Comparison of ENCODE assay signal across 12 cellular contexts in the genomic region with DNA sequence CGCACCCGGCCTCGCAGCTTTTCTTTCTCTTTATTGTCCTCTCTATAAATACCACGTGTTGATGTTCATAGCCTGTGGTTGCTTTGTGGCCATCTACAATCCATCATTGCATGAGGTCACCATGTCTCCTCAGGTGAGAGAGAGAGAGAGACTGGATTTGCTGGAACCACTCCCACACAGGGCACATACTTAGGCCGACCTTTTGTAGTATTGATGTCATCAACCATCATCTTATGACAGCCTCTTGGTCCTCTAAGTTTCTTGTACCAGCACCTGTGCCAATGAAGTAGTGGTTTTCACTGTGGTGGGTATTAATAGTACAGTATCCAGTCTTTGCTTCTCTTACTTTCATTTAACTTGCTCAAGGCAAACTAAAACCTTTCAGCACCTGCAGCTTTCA. TPM values are rescaled to one million over a fixed set of nuclear protein-coding genes. Genes with fewer than 3 reads are reported as not detected.
DNase-seq lines count a peak whose midpoint lies in the region; ATAC-seq, FAIRE-seq and TF ChIP-seq lines count a peak whose summit lies in the region.
"Had no signal": no experiment of that assay in that cellular context is flagged by ENCODE, and none has a peak within 500 bp of the region (broad histone marks: within the 10 kb centered on the region; RNA-seq: fewer than 3 reads in every experiment).

No MANE protein-coding gene starts in this region.

- no peak for TF ChIP-seq POLR2A in GM12878 (IDR thresholded peaks at IDR 0.05; ENCODE audit: low read depth, low read length)

- H2AK5ac ChIP-seq in trophoblast cell (ENCODE audit: low read length): no peak overlapping the region

- H3K79me2 ChIP-seq in GM12878 (ENCODE audit: control insufficient read depth, insufficient read depth, low read length) (no peaks in the 10 kb centered on the region), trophoblast cell (ENCODE audit: control insufficient read depth, insufficient read depth, low read length, poor library complexity) (no peaks in the 10 kb centered on the region)

- no peak overlapping the region for H3K14ac ChIP-seq in trophoblast cell (ENCODE audit: low read length)

- SMC1A ChIA-PET in GM12878 (lab: Charles Lee; ENCODE audit: uncharacterized antibody, unreplicated experiment): interaction anchor here (0.6 to 1.0 kb wide), 3 partner anchors 39 to 1305 kb away, joined by 3 to 4 read pairs (median 3); no protein-coding TSS in a partner anchor

- in situ Hi-C loops in GM12878 (cut with MboI): no loop called here

- H4K12ac ChIP-seq in trophoblast cell (ENCODE audit: low read depth, low read length): no peak overlapping the region

- intact Hi-C loops in GM12878 (cut with micrococcal nuclease; ENCODE audit: unreplicated experiment): no loop called here

- RAD21 ChIA-PET in GM12878 (lab: Charles Lee; ENCODE audit: unreplicated experiment): no interaction called here

- H3K4me2 ChIP-seq in GM12878 (ENCODE audit: control insufficient read depth, insufficient read depth) (no peak overlapping the region), trophoblast cell (ENCODE audit: low read length) (no peak overlapping the region)

- H2BK5ac ChIP-seq in trophoblast cell (ENCODE audit: low read depth, low read length, poor library complexity): peak overlapping the region; percentile 15

- H3K9me3 ChIP-seq in GM12878 (replicated peaks; ENCODE audit: control insufficient read depth, insufficient read depth, low read length) (no peaks in the 10 kb centered on the region), trophoblast cell (ENCODE audit: insufficient read depth, low read depth, low read length) (no peaks in the 10 kb centered on the region)

- no peak overlapping the region for H3K23ac ChIP-seq in trophoblast cell (ENCODE audit: low read length)

- H2BK12ac ChIP-seq in trophoblast cell (ENCODE audit: low read length): no peak overlapping the region

- no peak overlapping the region for H3K4ac ChIP-seq in trophoblast cell (ENCODE audit: low read depth, low read length)

- no peak for TF ChIP-seq EP300 in GM12878 (IDR thresholded peaks at IDR 0.05; ENCODE audit: borderline replicate concordance in 1 of 2, control insufficient read depth in 1 of 2, low read depth in 2 of 2, low read length in 2 of 2)

- POLR2A ChIA-PET in GM12878 (lab: Charles Lee): no interaction called here

- H2BK120ac ChIP-seq in trophoblast cell (ENCODE audit: insufficient read depth, low read length, poor library complexity): no peak overlapping the region

- CTCF ChIA-PET in GM12878 (lab: Yijun Ruan, JAX): interaction anchor here (0.8 to 1.6 kb wide), 5 partner anchors 12 to 102 kb away, joined by 3 to 4 read pairs (median 4); no protein-coding TSS in a partner anchor

- no TSS peak for BruUV-seq in GM12878 (replicated peaks; lab: Mats Ljungman, UMichigan)

- peaks cover 10% of the 10 kb centered on the region for H3K79me1 ChIP-seq in trophoblast cell (ENCODE audit: low read length)

- no peak overlapping the region; the same call in 1 of the 2 replicates for H3K4me3 ChIP-seq in GM12878
- no peak overlapping the region for H3K4me3 ChIP-seq in trophoblast cell (ENCODE audit: low read depth, low read length)

- DNase-seq in GM12878 (ENCODE audit: low read depth, low spot score) (peak; percentile 32), trophoblast cell (peak; percentile 72 to 82), OCI-M2 (lab: John Stamatoyannopoulos, UW; ENCODE audit: unreplicated experiment) (no peak), medulla oblongata (ENCODE audit: extremely low spot score) (no peak), middle frontal gyrus (ENCODE audit: extremely low spot score, low spot score) (no peak)
- DNase-seq: effector memory CD4-positive, alpha-beta T cell; KBM-7; NCI-H446 treated with DMSO at 0.1 percent for 48 hours had no signal

- H4K20me1 ChIP-seq in GM12878 (ENCODE audit: control insufficient read depth, insufficient read depth): no peaks in the 10 kb centered on the region

- TF ChIP-seq RAD21 in GM12878 (IDR thresholded peaks at IDR 0.05; ENCODE audit: insufficient read depth, low read depth, low read length): no peak

- TF ChIP-seq CTCF in GM12878 (IDR thresholded peaks at IDR 0.05 in 2 of 3, conservative IDR thresholded peaks at IDR 0.05 in 1 of 3; ENCODE audit: control insufficient read depth in 2 of 3, extremely low read depth in 1 of 3, insufficient read depth in 1 of 3, low read depth in 3 of 3, low read length in 3 of 3): no peak

- H3K36me3 ChIP-seq in GM12878 (ENCODE audit: control insufficient read depth in 2 of 2, insufficient read depth in 2 of 2, low read length in 1 of 2) (no peaks in the 10 kb centered on the region), trophoblast cell (ENCODE audit: control insufficient read depth in 1 of 2, insufficient read depth in 2 of 2, low read length in 2 of 2) (no peaks in the 10 kb centered on the region)

- no peak overlapping the region for H3K18ac ChIP-seq in trophoblast cell (ENCODE audit: low read length)

- no peak overlapping the region for H4K91ac ChIP-seq in trophoblast cell (ENCODE audit: low read depth, low read length)

- H3K4me1 ChIP-seq in GM12878 (ENCODE audit: control insufficient read depth, insufficient read depth, low read length): no peaks in the 10 kb centered on the region; the same call in 1 of the 2 replicates
- H3K4me1 ChIP-seq in trophoblast cell (ENCODE audit: control insufficient read depth in 1 of 2, insufficient read depth in 2 of 2, low read length in 2 of 2): peaks cover 23 to 28% of the 10 kb centered on the region in 2 experiments

- no peak overlapping the region for H4K8ac ChIP-seq in trophoblast cell (ENCODE audit: low read depth, low read length)

- 68% methylated on average over 5 of the region's 5 CpGs for WGBS in GM12878 (ENCODE audit: insufficient coverage, insufficient replicate concordance, low lambda C conversion rate, missing lambda C conversion rate)
- WGBS in trophoblast cell (ENCODE audit: extremely low coverage, insufficient coverage, insufficient read length): no CpG with 5 or more reads among the region's 5 CpGs

- no peak for FAIRE-seq in GM12878 (lab: Jason Lieb, UNC)

- H2AFZ ChIP-seq in GM12878 (ENCODE audit: control insufficient read depth, low read depth, low read length): no peak overlapping the region
- no peak overlapping the region for H2AFZ ChIP-seq in trophoblast cell (ENCODE audit: insufficient read depth, low read length, poor library complexity)

- peak; percentile 74 for ATAC-seq in GM19463 (IDR thresholded peaks at IDR 0.05; ENCODE audit: unreplicated experiment)
- ATAC-seq in HG03280 (IDR thresholded peaks at IDR 0.05; ENCODE audit: unreplicated experiment): peak; percentile 71
- peak; percentile 86 for ATAC-seq in GM12878
- no peak for ATAC-seq in GM21367 (IDR thresholded peaks at IDR 0.05; ENCODE audit: unreplicated experiment)

- H3K27ac ChIP-seq in GM12878 (ENCODE audit: control insufficient read depth, insufficient read depth): no peak overlapping the region
- H3K27ac ChIP-seq in trophoblast cell (ENCODE audit: low read depth, low read length): peak overlapping the region; percentile 70

- H3K9ac ChIP-seq in GM12878 (ENCODE audit: control insufficient read depth, insufficient read depth, low read length) (no peak overlapping the region), trophoblast cell (ENCODE audit: low read length) (no peak overlapping the region)

- H3K27me3 ChIP-seq in GM12878 (replicated peaks in 1 of 2; ENCODE audit: control insufficient read depth in 2 of 2, insufficient read depth in 2 of 2, low read length in 1 of 2) (no peaks in the 10 kb centered on the region), trophoblast cell (ENCODE audit: insufficient read depth, low read length) (no peaks in the 10 kb centered on the region)

RNA-seq across cellular contexts. Expression of gene P2RY6, which starts 22.8 kb away (rescaled TPM):
- total RNA-seq in GM12878 (2013; cell fraction: nucleolus; rRNA removed): 0.21 TPM in 1 of 2 replicates, not detected in the other
- total RNA-seq in GM12878 (2014; rRNA removed): 0.23 TPM in 1 of 2 replicates, not detected in the other
- 0.14 TPM in 1 of 2 replicates, not detected in the other for total RNA-seq in GM12878 (2014; rRNA removed; fragmentation: Illumina TruSeq; extraction: Trizol)
- 0.21 and 0.66 TPM in 2 replicates for total RNA-seq in GM12878 (2021)
- polyA plus RNA-seq in GM12878 (2011; ENCODE audit: low read depth): not detected
- not detected in 2 replicates for polyA plus RNA-seq in GM12878 (2011; rRNA removed)
- polyA plus RNA-seq in GM12878 (2011; cell fraction: cytosol; rRNA removed): not detected in 2 replicates
- 0.15 and 0.35 TPM in 2 replicates for polyA plus RNA-seq in GM12878 (2011; cell fraction: nucleus; rRNA removed)
- 0.12 and 0.15 TPM in 2 replicates for polyA plus RNA-seq in GM12878 (2012)
- 0.10 TPM in 1 of 2 replicates, not detected in the other for polyA plus RNA-seq in GM12878 (2014; fragmentation: Illumina TruSeq; extraction: Trizol)
- under 1 TPM in 1 of 2 experiments, not detected in 1; 0.05 TPM for polyA plus RNA-seq in GM12878 (2014; fragmentation: Nextera tagmentation; extraction: Ambion mirVana)
- polyA plus RNA-seq in GM12878 (2014; rRNA removed): 0.52 and 0.90 TPM in 2 replicates
- under 1 TPM in 1 of 2 experiments, not detected in 1; 0.24 TPM for polyA plus RNA-seq in GM12878 (2016; fragmentation: Nextera tagmentation; extraction: Ambion mirVana)
- polyA minus RNA-seq in GM12878 (2011; rRNA and poly(A)+ RNA removed): not detected in 2 replicates
- polyA minus RNA-seq in GM12878 (2011; cell fraction: cytosol; rRNA and poly(A)+ RNA removed): not detected in 2 replicates
- polyA minus RNA-seq in GM12878 (2011; cell fraction: nucleus; rRNA and poly(A)+ RNA removed): not detected in 2 replicates
- polyA plus RNA-seq in trophoblast cell (2013): 45.7 and 47.8 TPM in 2 replicates
- total RNA-seq: activated T-helper 1 cell treated with anti-CD3 and anti-CD28 coated beads, Interleukin-12 subunit alpha, Interleukin-12 subunit beta, Interleukin-2, Interleukin-4 antibody, amounts not matched to agents 30 ng/mL and 10 ng/mL and 1 ng/mL, durations not matched to agents 14 hours and 24 hours and 36 hours had no signal

RNA-seq across cellular contexts. Expression of gene P2RY2, which starts 31.2 kb away (rescaled TPM):
- total RNA-seq in GM12878 (2013; cell fraction: nucleolus; rRNA removed): 1.6 and 1.8 TPM in 2 replicates
- total RNA-seq in GM12878 (2014; rRNA removed): 0.05 and 0.17 TPM in 2 replicates
- total RNA-seq in GM12878 (2014; rRNA removed; fragmentation: Illumina TruSeq; extraction: Trizol): not detected in 2 replicates
- 0.19 and 0.23 TPM in 2 replicates for total RNA-seq in GM12878 (2021)
- polyA plus RNA-seq in GM12878 (2011; ENCODE audit: low read depth): not detected
- polyA plus RNA-seq in GM12878 (2011; rRNA removed): not detected in 2 replicates
- not detected in 2 replicates for polyA plus RNA-seq in GM12878 (2011; cell fraction: cytosol; rRNA removed)
- not detected in 2 replicates for polyA plus RNA-seq in GM12878 (2011; cell fraction: nucleus; rRNA removed)
- polyA plus RNA-seq in GM12878 (2012): 0.11 TPM in 1 of 2 replicates, not detected in the other
- 0.03 TPM in 1 of 2 replicates, not detected in the other for polyA plus RNA-seq in GM12878 (2014; fragmentation: Illumina TruSeq; extraction: Trizol)
- polyA plus RNA-seq in GM12878 (2014; fragmentation: Nextera tagmentation; extraction: Ambion mirVana): not detected
- 0.04 TPM in 1 of 2 replicates, not detected in the other for polyA plus RNA-seq in GM12878 (2014; rRNA removed)
- not detected for polyA plus RNA-seq in GM12878 (2016; fragmentation: Nextera tagmentation; extraction: Ambion mirVana)
- not detected in 2 replicates for polyA minus RNA-seq in GM12878 (2011; rRNA and poly(A)+ RNA removed)
- polyA minus RNA-seq in GM12878 (2011; cell fraction: cytosol; rRNA and poly(A)+ RNA removed): not detected in 2 replicates
- polyA minus RNA-seq in GM12878 (2011; cell fraction: nucleus; rRNA and poly(A)+ RNA removed): not detected in 2 replicates
- 4.4 and 4.6 TPM in 2 replicates for polyA plus RNA-seq in trophoblast cell (2013)
- total RNA-seq: activated T-helper 1 cell treated with anti-CD3 and anti-CD28 coated beads, Interleukin-12 subunit alpha, Interleukin-12 subunit beta, Interleukin-2, Interleukin-4 antibody, amounts not matched to agents 30 ng/mL and 10 ng/mL and 1 ng/mL, durations not matched to agents 14 hours and 24 hours and 36 hours had no signal

RNA-seq across cellular contexts. Expression of gene ARHGEF17, which starts 58.8 kb away (rescaled TPM):
- total RNA-seq in GM12878 (2013; cell fraction: nucleolus; rRNA removed): 89.0 and 109 TPM in 2 replicates
- total RNA-seq in GM12878 (2014; rRNA removed) (1.9 and 3.0 TPM in 2 replicates), GM12878 (2014; rRNA removed; fragmentation: Illumina TruSeq; extraction: Trizol) (1.2 and 1.6 TPM in 2 replicates), GM12878 (2021) (3.6 and 5.2 TPM in 2 replicates)
- 1.6 TPM for polyA plus RNA-seq in GM12878 (2011; ENCODE audit: low read depth)
- polyA plus RNA-seq in GM12878 (2011; rRNA removed) (7.2 and 11.0 TPM in 2 replicates), GM12878 (2014; fragmentation: Illumina TruSeq; extraction: Trizol) (1.8 and 1.9 TPM in 2 replicates), GM12878 (2014; fragmentation: Nextera tagmentation; extraction: Ambion mirVana) (under 1 TPM; 0.15 to 0.31 TPM), GM12878 (2014; rRNA removed) (3.5 and 7.0 TPM in 2 replicates), GM12878 (2016; fragmentation: Nextera tagmentation; extraction: Ambion mirVana) (under 1 TPM; 0.20 to 0.27 TPM)
- 13.6 and 18.5 TPM in 2 replicates for polyA plus RNA-seq in GM12878 (2011; cell fraction: cytosol; rRNA removed)
- polyA plus RNA-seq in GM12878 (2011; cell fraction: nucleus; rRNA removed): 111 and 113 TPM in 2 replicates
- 5.5 and 5.6 TPM in 2 replicates for polyA plus RNA-seq in GM12878 (2012)
- 17.6 and 36.7 TPM in 2 replicates for polyA minus RNA-seq in GM12878 (2011; rRNA and poly(A)+ RNA removed)
- 12.2 and 14.6 TPM in 2 replicates for polyA minus RNA-seq in GM12878 (2011; cell fraction: cytosol; rRNA and poly(A)+ RNA removed)
- polyA minus RNA-seq in GM12878 (2011; cell fraction: nucleus; rRNA and poly(A)+ RNA removed): 33.4 and 53.6 TPM in 2 replicates
- polyA plus RNA-seq in trophoblast cell (2013): 31.0 and 31.5 TPM in 2 replicates

Comparison
In these comparisons a context has a peak if more than half of its experiments do, and no peak if none do; other contexts are left out.
1. DNase-seq: peak in GM12878 (single experiment) and trophoblast cell (2 of 2); none in OCI-M2 (single experiment), medulla oblongata (single experiment) and middle frontal gyrus (single experiment).